ENCODE assay signal across 16 cellular contexts in genomic region chr2:120473522-120474271, GRCh38.
DNase-seq lines count a peak whose midpoint lies in the region; ATAC-seq, FAIRE-seq and TF ChIP-seq lines count a peak whose summit lies in the region.
"Had no signal": no experiment of that assay in that cellular context is flagged by ENCODE, and none has a peak within 500 bp of the region (broad histone marks: within the 10 kb centered on the region; RNA-seq: fewer than 3 reads in every experiment).

No MANE protein-coding gene starts in this region.

- dilution Hi-C loops in keratinocyte (cut with MboI; ENCODE audit: extremely low pct_ligation_motif_present, low sequenced_read_pairs) = no loop called here

- peak; percentile 94 for FAIRE-seq in keratinocyte (lab: Jason Lieb, UNC)

- H3K9me3 Mint-ChIP-seq in nephron progenitor cell = peaks cover 13% of the 10 kb centered on the region
- H3K9me3 Mint-ChIP-seq in activated CD4-positive, alpha-beta T cell treated with anti-CD3 and anti-CD28 coated beads, Interleukin-2, amount 10 ng/mL, durations not matched to agents 7 days and 5 days = no peaks in the 10 kb centered on the region
- H3K9me3 Mint-ChIP-seq: activated T-helper 2 cell treated with anti-CD3 and anti-CD28 coated beads, Interferon-gamma antibody, Interleukin-2, Interleukin-4, amounts not matched to agents 10 μg/mL and 5 μg/mL and 100 μg/mL, durations not matched to agents 14 hours and 24 hours and 36 hours; stimulated activated naive CD8-positive, alpha-beta T cell treated with anti-CD3 and anti-CD28 coated beads, Interleukin-15, Interleukin-2, amounts not matched to agents 100 ng/mL and 50 ng/mL, for 24 hours had no signal

- no peaks in the 10 kb centered on the region for H3K36me3 Mint-ChIP-seq in nephron progenitor cell (ENCODE audit: low read depth)
- H3K36me3 Mint-ChIP-seq in activated CD4-positive, alpha-beta T cell treated with anti-CD3 and anti-CD28 coated beads, Interleukin-2, amount 10 ng/mL, durations not matched to agents 7 days and 5 days (ENCODE audit: low read depth) = no peaks in the 10 kb centered on the region

- H3K36me3 ChIP-seq in body of pancreas (replicated peaks in 1 of 2; ENCODE audit: insufficient read depth in 1 of 2, low read depth in 2 of 2) (no peaks in the 10 kb centered on the region), keratinocyte (ENCODE audit: control insufficient read depth in 2 of 2, extremely low read depth in 1 of 2, insufficient read depth in 2 of 2, low read length in 2 of 2) (no peaks in the 10 kb centered on the region), prostate gland (no peaks in the 10 kb centered on the region), SJCRH30 (no peaks in the 10 kb centered on the region)
- H3K36me3 ChIP-seq: BLaER1, Peyer's patch had no signal

- H3K4me3 Mint-ChIP-seq in nephron progenitor cell = no peak overlapping the region
- no peak overlapping the region for H3K4me3 Mint-ChIP-seq in activated CD4-positive, alpha-beta T cell treated with anti-CD3 and anti-CD28 coated beads, Interleukin-2, amount 10 ng/mL, durations not matched to agents 7 days and 5 days
- H3K4me3 Mint-ChIP-seq: activated CD4-positive, alpha-beta T cell treated with anti-CD3 and anti-CD28 coated beads for 36 hours; stimulated activated naive CD8-positive, alpha-beta T cell treated with anti-CD3 and anti-CD28 coated beads, Interleukin-15, Interleukin-2, amounts not matched to agents 100 ng/mL and 50 ng/mL, for 24 hours had no signal

- H3K79me2 ChIP-seq in keratinocyte (ENCODE audit: control insufficient read depth, insufficient read depth, low read length) = no peaks in the 10 kb centered on the region

- peaks cover 77% of the 10 kb centered on the region for H3K27me3 Mint-ChIP-seq in nephron progenitor cell (ENCODE audit: low read depth, poor library complexity)
- H3K27me3 Mint-ChIP-seq in activated CD4-positive, alpha-beta T cell treated with anti-CD3 and anti-CD28 coated beads, Interleukin-2, amount 10 ng/mL, durations not matched to agents 7 days and 5 days = no peaks in the 10 kb centered on the region
- H3K27me3 Mint-ChIP-seq: activated CD4-positive, alpha-beta T cell treated with anti-CD3 and anti-CD28 coated beads for 36 hours; stimulated activated naive CD8-positive, alpha-beta T cell treated with anti-CD3 and anti-CD28 coated beads, Interleukin-15, Interleukin-2, amounts not matched to agents 100 ng/mL and 50 ng/mL, for 24 hours had no signal

- H3K27ac ChIP-seq in 22Rv1 (peak overlapping the region; percentile 58), body of pancreas (peak overlapping the region; percentile 76 to 89 (median 86)), keratinocyte (ENCODE audit: control insufficient read depth, insufficient read depth, low read length) (peak overlapping the region; percentile 97), prostate gland (peak overlapping the region; percentile 63), SJCRH30 (no peak overlapping the region)
- H3K27ac ChIP-seq: BLaER1, Peyer's patch had no signal

- H3K4me3 ChIP-seq in body of pancreas (no peak overlapping the region), keratinocyte (ENCODE audit: control insufficient read depth in 2 of 3, extremely low read depth in 1 of 3, insufficient read depth in 2 of 3, low read depth in 1 of 3, low read length in 3 of 3) (peak overlapping the region in 1 of 3 experiments; percentile 22), prostate gland (no peak overlapping the region), SJCRH30 (no peak overlapping the region)
- H3K4me3 ChIP-seq: BLaER1, Peyer's patch had no signal

- WGBS in body of pancreas, 2 donors = 18 to 22% methylated on average over 15 to 16 of the region's 16 CpGs
- WGBS in prostate gland = 33% methylated on average over 16 of the region's 16 CpGs

- TF ChIP-seq CTCF in 22Rv1 (IDR thresholded peaks at IDR 0.05) (no peak), body of pancreas (IDR thresholded peaks at IDR 0.05) (no peak), keratinocyte (optimal IDR thresholded peaks at IDR 0.05 in 1 of 3, IDR thresholded peaks at IDR 0.05 in 1 of 3, conservative IDR thresholded peaks at IDR 0.05 in 1 of 3; ENCODE audit: extremely low read depth in 1 of 3, insufficient read depth in 2 of 3, low read length in 3 of 3) (no peak), prostate gland (IDR thresholded peaks at IDR 0.05) (no peak), nephron progenitor cell (IDR thresholded peaks at IDR 0.05) (no peak)

- no peak for TF ChIP-seq POLR2A in body of pancreas (IDR thresholded peaks at IDR 0.05)
- TF ChIP-seq POLR2A in prostate gland (IDR thresholded peaks at IDR 0.05) = no peak

- H3K9me3 ChIP-seq in body of pancreas = no peaks in the 10 kb centered on the region
- H3K9me3 ChIP-seq in keratinocyte (ENCODE audit: control insufficient read depth, low read depth, low read length) = peaks cover 8% of the 10 kb centered on the region
- no peaks in the 10 kb centered on the region for H3K9me3 ChIP-seq in prostate gland
- no peaks in the 10 kb centered on the region for H3K9me3 ChIP-seq in SJCRH30 (replicated peaks)
- H3K9me3 ChIP-seq: BLaER1, Peyer's patch had no signal

- intact Hi-C loops in body of pancreas (cut with DNase I) (no loop called here), prostate gland (cut with DNase I) (no loop called here)

- ATAC-seq in body of pancreas = peak; percentile 73
- ATAC-seq: activated CD4-positive, alpha-beta T cell treated with anti-CD3 and anti-CD28 coated beads for 36 hours; left ventricle myocardium superior had no signal

- H3K4me1 ChIP-seq in body of pancreas (peaks cover 59% of the 10 kb centered on the region), keratinocyte (ENCODE audit: control insufficient read depth, extremely low read depth, insufficient read depth, low read length) (peaks cover 40% of the 10 kb centered on the region), prostate gland (replicated peaks) (peaks cover 13% of the 10 kb centered on the region), SJCRH30 (no peaks in the 10 kb centered on the region)
- H3K4me1 ChIP-seq: BLaER1, Peyer's patch had no signal

- DNase-seq in body of pancreas = peak; percentile 79 to 89 (median 88)
- DNase-seq in keratinocyte (ENCODE audit: low read depth, low spot score) = peak; percentile 68
- peak; percentile 68 for DNase-seq in prostate gland (ENCODE audit: low spot score)
- DNase-seq in nephron progenitor cell = no peak
- DNase-seq in SJCRH30 = no peak
- no peak for DNase-seq in activated CD4-positive, alpha-beta T cell treated with anti-CD3 and anti-CD28 coated beads, Interleukin-2, amount 10 ng/mL, durations not matched to agents 7 days and 5 days
- DNase-seq in DMS153 (lab: John Stamatoyannopoulos, UW) = no peak
- DNase-seq: activated CD4-positive, alpha-beta T cell treated with anti-CD3 and anti-CD28 coated beads for 36 hours; left ventricle myocardium superior; NCI-H1417 treated with DMSO at 0.1 percent for 48 hours; stimulated activated CD4-positive, alpha-beta T cell treated with anti-CD3 and anti-CD28 coated beads, Interleukin-2, amount 100 ng/mL, for 48 hours had no signal

- H3K27me3 ChIP-seq in body of pancreas (no peaks in the 10 kb centered on the region), keratinocyte (ENCODE audit: control insufficient read depth, extremely low read depth, insufficient read depth, low read length) (no peaks in the 10 kb centered on the region), prostate gland (replicated peaks; ENCODE audit: insufficient read depth) (no peaks in the 10 kb centered on the region), SJCRH30 (peaks cover 3% of the 10 kb centered on the region; the same call in 1 of the 2 replicates)
- H3K27me3 ChIP-seq: BLaER1, Peyer's patch had no signal

- no peaks in the 10 kb centered on the region for H3K9me1 ChIP-seq in keratinocyte (ENCODE audit: control insufficient read depth, extremely low read depth, insufficient read depth, low read length)

- no peaks in the 10 kb centered on the region for H3K4me1 Mint-ChIP-seq in nephron progenitor cell
- no peaks in the 10 kb centered on the region for H3K4me1 Mint-ChIP-seq in activated CD4-positive, alpha-beta T cell treated with anti-CD3 and anti-CD28 coated beads, Interleukin-2, amount 10 ng/mL, durations not matched to agents 7 days and 5 days
- H3K4me1 Mint-ChIP-seq: activated CD4-positive, alpha-beta T cell treated with anti-CD3 and anti-CD28 coated beads for 36 hours had no signal

- H2AFZ ChIP-seq in keratinocyte (ENCODE audit: control insufficient read depth, low read length) = peak overlapping the region; percentile 54

- POLR2A ChIA-PET in activated CD4-positive, alpha-beta T cell treated with anti-CD3 and anti-CD28 coated beads, Interleukin-2, amount 10 ng/mL, durations not matched to agents 7 days and 5 days (lab: Charles Lee) = no interaction called here

- H3K27ac Mint-ChIP-seq in nephron progenitor cell = no peak overlapping the region
- H3K27ac Mint-ChIP-seq in activated CD4-positive, alpha-beta T cell treated with anti-CD3 and anti-CD28 coated beads, Interleukin-2, amount 10 ng/mL, durations not matched to agents 7 days and 5 days = no peak overlapping the region
- H3K27ac Mint-ChIP-seq: activated CD4-positive, alpha-beta T cell treated with anti-CD3 and anti-CD28 coated beads for 36 hours; activated T-helper 2 cell treated with anti-CD3 and anti-CD28 coated beads, Interferon-gamma antibody, Interleukin-2, Interleukin-4, amounts not matched to agents 10 μg/mL and 5 μg/mL and 100 μg/mL, durations not matched to agents 14 hours and 24 hours and 36 hours; stimulated activated naive CD8-positive, alpha-beta T cell treated with anti-CD3 and anti-CD28 coated beads, Interleukin-15, Interleukin-2, amounts not matched to agents 100 ng/mL and 50 ng/mL, for 24 hours had no signal

- peak overlapping the region; percentile 74 for H3K9ac ChIP-seq in keratinocyte (ENCODE audit: control insufficient read depth, extremely low read depth, insufficient read depth, low read length)
- H3K9ac ChIP-seq: BLaER1 had no signal

- CTCF ChIA-PET in activated CD4-positive, alpha-beta T cell treated with anti-CD3 and anti-CD28 coated beads, Interleukin-2, amount 10 ng/mL, durations not matched to agents 7 days and 5 days (lab: Charles Lee) = no interaction called here

- H3K4me2 ChIP-seq in keratinocyte (ENCODE audit: control insufficient read depth, extremely low read depth, insufficient read depth, low read depth, low read length) = peak overlapping the region; percentile 65
- H3K4me2 ChIP-seq: BLaER1 had no signal

- H4K20me1 ChIP-seq in keratinocyte (ENCODE audit: control insufficient read depth, extremely low read depth, insufficient read depth, low read length) = no peaks in the 10 kb centered on the region
- H4K20me1 ChIP-seq: BLaER1 had no signal

Comparison
In these comparisons a context has a peak if more than half of its experiments do, and no peak if none do; other contexts are left out.
1. DNase-seq: peak in body of pancreas (4 of 4), keratinocyte (single experiment) and prostate gland (single experiment); none in nephron progenitor cell (single experiment), SJCRH30 (0 of 2), activated CD4-positive, alpha-beta T cell treated with anti-CD3 and anti-CD28 coated beads, Interleukin-2, amount 10 ng/mL, durations not matched to agents 7 days and 5 days (single experiment) and DMS153 (single experiment).